ENCODE assay signal across 11 cellular contexts in genomic region chr10:70054902-70055301, GRCh38. TPM values are rescaled to one million over a fixed set of nuclear protein-coding genes. Genes with fewer than 3 reads are reported as not detected.
DNase-seq lines count a peak whose midpoint lies in the region; ATAC-seq and TF ChIP-seq lines count a peak whose summit lies in the region.
"Had no signal": no experiment of that assay in that cellular context is flagged by ENCODE, and none has a peak within 500 bp of the region (broad histone marks: within the 10 kb centered on the region; RNA-seq: fewer than 3 reads in every experiment).

No MANE protein-coding gene starts in this region.

- H3K36me3 Mint-ChIP-seq in MCF 10A (ENCODE audit: insufficient read depth, unreplicated experiment) = no peaks in the 10 kb centered on the region

- H3K27ac ChIP-seq in mammary epithelial cell (ENCODE audit: insufficient read depth, low read depth, low read length) (no peak overlapping the region), SK-N-MC (no peak overlapping the region), esophagus muscularis mucosa (replicated peaks in 1 of 4) (no peak overlapping the region)

- no peak for TF ChIP-seq CTCF in MCF 10A (IDR thresholded peaks at IDR 0.05; ENCODE audit: unreplicated experiment)
- no peak for TF ChIP-seq CTCF in mammary epithelial cell (conservative IDR thresholded peaks at IDR 0.05 in 1 of 2, IDR thresholded peaks at IDR 0.05 in 1 of 2; ENCODE audit: extremely low read depth in 1 of 2, insufficient read depth in 1 of 2, low read depth in 1 of 2, low read length in 2 of 2)
- TF ChIP-seq CTCF in esophagus muscularis mucosa (IDR thresholded peaks at IDR 0.05) = no peak

- H4K20me1 ChIP-seq in mammary epithelial cell (ENCODE audit: insufficient read depth, low read length) = no peaks in the 10 kb centered on the region

- H3K9me3 Mint-ChIP-seq in MCF 10A (ENCODE audit: unreplicated experiment) = no peaks in the 10 kb centered on the region
- no peaks in the 10 kb centered on the region for H3K9me3 Mint-ChIP-seq in stimulated activated naive CD8-positive, alpha-beta T cell treated with anti-CD3 and anti-CD28 coated beads, Interleukin-15, amount 100 ng/mL, for 72 hours

- H3K4me3 ChIP-seq in mammary epithelial cell (replicated peaks in 1 of 3; ENCODE audit: insufficient read depth in 1 of 3, low read depth in 2 of 3, low read length in 3 of 3) (peak overlapping the region in 1 of 3 experiments; percentile 3), SK-N-MC (peak overlapping the region; percentile 85), endocrine pancreas (ENCODE audit: control insufficient read depth, insufficient read depth, low read length) (peak overlapping the region; percentile 15), esophagus muscularis mucosa (no peak overlapping the region)

- dilution Hi-C loops in mammary epithelial cell (cut with HindIII; ENCODE audit: low sequenced_read_pairs) = loop anchor here (5.0 kb wide), 1 partner anchor 98 kb away; no protein-coding TSS in a partner anchor

- H3K4me1 ChIP-seq in mammary epithelial cell (ENCODE audit: insufficient read depth, low read length) (no peaks in the 10 kb centered on the region), endocrine pancreas (ENCODE audit: control insufficient read depth, insufficient read depth, low read length) (peaks cover 7% of the 10 kb centered on the region), esophagus muscularis mucosa (peaks cover 0 to 31% (median 21%) of the 10 kb centered on the region in 4 donors)

- no peaks in the 10 kb centered on the region for H3K36me3 ChIP-seq in mammary epithelial cell (ENCODE audit: insufficient read depth, low read length)
- no peaks in the 10 kb centered on the region for H3K36me3 ChIP-seq in SK-N-MC (ENCODE audit: insufficient read depth, low read length)
- no peaks in the 10 kb centered on the region for H3K36me3 ChIP-seq in endocrine pancreas (ENCODE audit: control insufficient read depth, insufficient read depth, low read length)
- peaks cover 0 to 4% (median 0%) of the 10 kb centered on the region in 4 donors for H3K36me3 ChIP-seq in esophagus muscularis mucosa

- no peak for TF ChIP-seq POLR2A in esophagus muscularis mucosa (IDR thresholded peaks at IDR 0.05; ENCODE audit: low read depth)

- H3K27ac Mint-ChIP-seq in MCF 10A (ENCODE audit: low read depth, unreplicated experiment) = no peak overlapping the region
- no peak overlapping the region for H3K27ac Mint-ChIP-seq in stimulated activated naive CD8-positive, alpha-beta T cell treated with anti-CD3 and anti-CD28 coated beads, Interleukin-15, amount 100 ng/mL, for 72 hours

- CTCF ChIA-PET in MCF 10A (lab: Yijun Ruan, JAX) (interaction anchor here (0.8 kb wide), 1 partner anchor 61 kb away, joined by 4 read pairs; no protein-coding TSS in a partner anchor), mammary epithelial cell (lab: Charles Lee; ENCODE audit: low non-redundant PET) (no interaction called here)

- H3K27me3 ChIP-seq in mammary epithelial cell (ENCODE audit: insufficient read depth, low read length) (no peaks in the 10 kb centered on the region), endocrine pancreas (ENCODE audit: control insufficient read depth, insufficient read depth, low read length) (no peaks in the 10 kb centered on the region), esophagus muscularis mucosa (peaks cover 0 to 15% (median 0%) of the 10 kb centered on the region in 4 donors)

- in situ Hi-C loops in mammary epithelial cell (cut with MboI; ENCODE audit: low sequenced_read_pairs in 2 of 2) = no loop called here

- no TSS peak for BruUV-seq in MCF 10A (replicated peaks; lab: Mats Ljungman, UMichigan)
- BruUV-seq in mammary epithelial cell (replicated peaks; lab: Mats Ljungman, UMichigan) = no TSS peak

- no peak for DNase-seq in MCF 10A (ENCODE audit: unreplicated experiment)
- no peak for DNase-seq in mammary epithelial cell
- DNase-seq in SK-N-MC (ENCODE audit: low read depth, low spot score) = no peak
- no peak for DNase-seq in stimulated activated naive CD8-positive, alpha-beta T cell treated with anti-CD3 and anti-CD28 coated beads, Interleukin-15, amount 100 ng/mL, for 72 hours
- DNase-seq in esophagus muscularis mucosa (ENCODE audit: extremely low spot score) = no peak
- DNase-seq in DMS53 treated with DMSO at 0.1 percent for 48 hours (lab: John Stamatoyannopoulos, UW; ENCODE audit: unreplicated experiment) = no peak
- DNase-seq: effector CD4-positive, alpha-beta T cell; kidney; stimulated activated CD4-positive, alpha-beta T cell treated with anti-CD3 and anti-CD28 coated beads, Interleukin-2, amount 100 ng/mL, for 24 hours had no signal

- peak overlapping the region; percentile 88 for H3K4me3 Mint-ChIP-seq in MCF 10A (ENCODE audit: unreplicated experiment)
- peak overlapping the region; percentile 35 for H3K4me3 Mint-ChIP-seq in stimulated activated naive CD8-positive, alpha-beta T cell treated with anti-CD3 and anti-CD28 coated beads, Interleukin-15, amount 100 ng/mL, for 72 hours

- H3K79me2 ChIP-seq in mammary epithelial cell (ENCODE audit: insufficient read depth, low read length) = peaks cover 17% of the 10 kb centered on the region

- no peak for TF ChIP-seq EP300 in esophagus muscularis mucosa (IDR thresholded peaks at IDR 0.05)

- H3K4me1 Mint-ChIP-seq in MCF 10A (ENCODE audit: insufficient read depth, unreplicated experiment) = peaks cover 16% of the 10 kb centered on the region
- peaks cover 9% of the 10 kb centered on the region for H3K4me1 Mint-ChIP-seq in stimulated activated naive CD8-positive, alpha-beta T cell treated with anti-CD3 and anti-CD28 coated beads, Interleukin-15, amount 100 ng/mL, for 72 hours

- intact Hi-C loops in MCF 10A (cut with micrococcal nuclease) = no loop called here
- intact Hi-C loops in mammary epithelial cell (cut with micrococcal nuclease) = loop anchor here (5.0 kb wide), 1 partner anchor 92 kb away; the partner anchor contains the start of gene TYSND1
- intact Hi-C loops in esophagus muscularis mucosa (cut with DNase I) = no loop called here

- no peak overlapping the region for H2AFZ ChIP-seq in mammary epithelial cell (ENCODE audit: low read depth, low read length)

- POLR2A ChIA-PET in MCF 10A (lab: Yijun Ruan, JAX) = interaction anchor here (0.6 to 1.5 kb wide), 2 partner anchors 12 to 92 kb away, joined by 3 read pairs; partner anchors contain the start of gene TYSND1

- H3K9me3 ChIP-seq in mammary epithelial cell (replicated peaks; ENCODE audit: insufficient read depth, low read length) (no peaks in the 10 kb centered on the region), SK-N-MC (ENCODE audit: low read depth, low read length) (no peaks in the 10 kb centered on the region), endocrine pancreas (ENCODE audit: control insufficient read depth, low read length) (no peaks in the 10 kb centered on the region), esophagus muscularis mucosa (no peaks in the 10 kb centered on the region)

- no peak overlapping the region for H3K4me2 ChIP-seq in mammary epithelial cell (ENCODE audit: insufficient read depth, low read depth, low read length)

- H3K27me3 Mint-ChIP-seq in MCF 10A (ENCODE audit: insufficient read depth, unreplicated experiment) = no peaks in the 10 kb centered on the region
- H3K27me3 Mint-ChIP-seq in stimulated activated naive CD8-positive, alpha-beta T cell treated with anti-CD3 and anti-CD28 coated beads, Interleukin-15, amount 100 ng/mL, for 72 hours = peaks cover 52% of the 10 kb centered on the region

- 82% methylated on average over 4 of the region's 4 CpGs for WGBS in mammary epithelial cell (ENCODE audit: low coverage, missing lambda C conversion rate)
- 84% methylated on average over 4 of the region's 4 CpGs for WGBS in esophagus muscularis mucosa

- no peak for ATAC-seq in stimulated activated naive CD8-positive, alpha-beta T cell treated with anti-CD3 and anti-CD28 coated beads, Interleukin-15, amount 100 ng/mL, for 72 hours
- no peak for ATAC-seq in GM19035 (IDR thresholded peaks at IDR 0.05; ENCODE audit: unreplicated experiment)

- H3K9ac ChIP-seq in mammary epithelial cell (ENCODE audit: insufficient read depth, low read length) = no peak overlapping the region
- H3K9ac ChIP-seq in SK-N-MC (ENCODE audit: insufficient read length) = peak overlapping the region; percentile 98
- no peak overlapping the region for H3K9ac ChIP-seq in endocrine pancreas (ENCODE audit: control insufficient read depth, insufficient read depth, low read length)

RNA-seq across cellular contexts. Expression of gene MACROH2A2, which starts 2.3 kb away (rescaled TPM):
- total RNA-seq in MCF 10A (2022) (17.6 and 21.3 TPM in 2 replicates), mammary epithelial cell (10 to 100 TPM; 17.8 to 32.6 TPM), esophagus muscularis mucosa (10 to 100 TPM in 3 of 4 donors, 1 to 10 TPM in 1; 6.2 to 17.8 (median 15.4) TPM)
- polyA plus RNA-seq in mammary epithelial cell = 21.6 TPM
- polyA minus RNA-seq in mammary epithelial cell = 28.5 TPM

Comparison
In these comparisons a context has a peak if more than half of its experiments do, and no peak if none do; other contexts are left out.
1. H3K4me3 ChIP-seq: peak in SK-N-MC (single experiment) and endocrine pancreas (single experiment); none in esophagus muscularis mucosa (0 of 4).